In the genomic region with DNA sequence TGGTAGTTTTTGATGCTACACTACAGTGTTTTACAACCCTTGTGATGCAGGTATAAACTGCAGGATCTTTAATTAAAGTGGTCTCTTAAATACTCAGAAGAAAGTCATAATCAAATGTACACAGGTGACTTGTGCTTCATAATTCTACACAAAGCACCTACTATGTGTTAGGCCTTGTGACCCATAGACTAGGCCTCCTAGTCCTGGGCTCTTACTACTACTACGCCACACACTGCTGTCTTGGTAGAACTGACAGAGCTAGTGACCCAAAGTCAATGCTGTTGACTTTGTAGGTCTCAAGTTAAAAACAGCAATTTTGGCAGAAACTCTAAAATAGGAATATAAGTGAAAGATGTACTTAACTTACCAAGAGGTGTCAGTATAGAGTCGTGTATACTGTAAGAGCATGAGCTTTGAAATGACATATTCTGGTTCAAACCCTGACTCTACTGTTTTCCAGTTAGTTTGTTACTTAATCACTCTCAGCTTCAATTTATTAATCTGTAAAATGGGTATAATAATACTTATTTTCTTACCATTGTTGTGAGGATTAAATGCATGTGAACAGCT, we compare ENCODE assay signal across 1 cellular context.
TF ChIP-seq lines count a peak whose summit lies in the region.

No MANE protein-coding gene starts in this region.

TF ChIP-seq in GM23338, 12 proteins besides CTCF, POLR2A, EP300 and RAD21 (continued from another document):
- TF ChIP-seq ZNF462 (CRISPR knock-in tag; IDR thresholded peaks at IDR 0.05) = no peak
- no peak for TF ChIP-seq EZH2 (IDR thresholded peaks at IDR 0.05; ENCODE audit: low read depth, unreplicated experiment)
- no peak for TF ChIP-seq ETS1 (IDR thresholded peaks at IDR 0.05)
- TF ChIP-seq EZH2phosphoT487 (IDR thresholded peaks at IDR 0.05; ENCODE audit: unreplicated experiment) = no peak
- no peak for TF ChIP-seq NANOG (IDR thresholded peaks at IDR 0.05; ENCODE audit: borderline replicate concordance)
